20 cellular contexts compared by ENCODE assay signal in the genomic region with DNA sequence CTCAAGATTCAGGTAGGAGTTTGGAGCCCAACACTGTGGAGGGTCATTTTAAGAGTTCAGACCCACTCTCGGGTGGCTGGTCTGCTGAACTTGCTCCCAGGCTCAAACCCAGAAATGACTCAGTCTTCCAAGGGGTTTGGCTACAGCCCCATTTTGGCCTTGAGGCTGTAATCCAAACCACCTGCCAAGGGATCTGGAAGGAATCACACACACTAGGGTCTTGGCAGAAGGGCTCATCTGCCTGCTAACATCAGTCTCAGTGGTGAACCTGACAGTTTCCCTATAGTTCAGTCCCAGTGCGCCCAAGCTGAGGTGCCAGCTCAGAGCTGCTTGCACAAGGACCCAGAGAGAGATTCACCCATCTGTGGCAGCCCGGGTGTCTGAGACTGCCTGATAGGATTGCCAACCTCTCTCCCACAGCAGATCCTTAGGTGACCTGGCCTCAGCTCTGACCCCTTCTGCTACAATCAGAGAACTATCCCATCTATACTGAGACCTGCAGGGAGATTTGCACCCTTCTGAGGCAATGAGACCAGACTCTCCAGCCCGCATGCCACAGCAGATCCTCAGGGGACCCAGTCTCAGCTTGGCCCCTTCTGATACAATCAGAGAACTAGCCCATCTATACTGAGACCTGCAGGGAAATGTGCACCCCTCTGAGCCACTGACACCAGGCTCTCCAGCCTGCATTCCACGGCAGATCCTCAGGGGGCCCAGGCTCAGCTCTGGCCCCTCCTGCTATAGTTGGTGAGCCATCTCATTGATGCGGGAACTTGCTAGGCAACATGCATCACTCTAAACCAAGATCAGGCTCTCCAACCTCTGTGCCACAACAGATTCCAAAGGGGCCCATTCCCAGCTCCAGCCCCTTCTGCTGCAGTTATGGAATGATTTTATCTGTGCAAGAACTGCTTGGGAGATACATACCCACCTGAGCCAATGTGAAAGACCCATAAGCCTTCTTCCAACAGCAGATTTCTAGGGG. TPM values are rescaled to one million over a fixed set of nuclear protein-coding genes. Genes with fewer than 3 reads are reported as not detected.
DNase-seq lines count a peak whose midpoint lies in the region; ATAC-seq, FAIRE-seq and TF ChIP-seq lines count a peak whose summit lies in the region.
"Had no signal": no experiment of that assay in that cellular context is flagged by ENCODE, and none has a peak within 500 bp of the region (broad histone marks: within the 10 kb centered on the region; RNA-seq: fewer than 3 reads in every experiment).

No MANE protein-coding gene starts in this region.

- TF ChIP-seq POLR2A in adrenal gland (IDR thresholded peaks at IDR 0.05): no peak
- no peak for TF ChIP-seq POLR2A in sigmoid colon (IDR thresholded peaks at IDR 0.05)

- 66 to 81% (median 78%) methylated on average over 4 to 6 of the region's 6 CpGs for WGBS in adrenal gland, 4 donors
- WGBS in sigmoid colon, 2 donors: 87 to 88% methylated on average over 6 of the region's 6 CpGs

- H3K36me3 ChIP-seq in adrenal gland (replicated peaks in 1 of 2) (no peaks in the 10 kb centered on the region), sigmoid colon (no peaks in the 10 kb centered on the region)
- H3K36me3 ChIP-seq: BLaER1 had no signal

- H3K27me3 ChIP-seq in adrenal gland: no peaks in the 10 kb centered on the region
- H3K27me3 ChIP-seq in foreskin keratinocyte: no peaks in the 10 kb centered on the region
- H3K27me3 ChIP-seq in sigmoid colon: no peaks in the 10 kb centered on the region
- H3K27me3 ChIP-seq: BLaER1 had no signal

- H3K4me3 ChIP-seq in adrenal gland (no peak overlapping the region), sigmoid colon (no peak overlapping the region)
- H3K4me3 ChIP-seq: BLaER1, mucosa of descending colon had no signal

- H3K27ac ChIP-seq in adrenal gland (no peak overlapping the region), foreskin keratinocyte (no peak overlapping the region), sigmoid colon (peak overlapping the region in 3 of 4 donors; percentile 33 to 61 (median 39))
- H3K27ac ChIP-seq: BLaER1 had no signal

- intact Hi-C loops in adrenal gland (cut with DNase I): no loop called here
- intact Hi-C loops in sigmoid colon (cut with DNase I): no loop called here

- TF ChIP-seq CTCF in adrenal gland (IDR thresholded peaks at IDR 0.05) (no peak), foreskin keratinocyte (conservative IDR thresholded peaks at IDR 0.05) (no peak), sigmoid colon (IDR thresholded peaks at IDR 0.05) (no peak)

- H3K9me3 ChIP-seq in adrenal gland (replicated peaks in 1 of 3): peaks cover 0 to 9% (median 4%) of the 10 kb centered on the region in 3 donors
- H3K9me3 ChIP-seq in sigmoid colon: peaks cover 0 to 15% (median 6%) of the 10 kb centered on the region in 4 donors

- H3K4me1 ChIP-seq in adrenal gland (replicated peaks in 1 of 2) (no peaks in the 10 kb centered on the region), foreskin keratinocyte (no peaks in the 10 kb centered on the region), sigmoid colon (peaks cover 0 to 26% (median 19%) of the 10 kb centered on the region in 4 donors)

- ATAC-seq in foreskin keratinocyte (peak; percentile 15), HG03045 (IDR thresholded peaks at IDR 0.05; ENCODE audit: unreplicated experiment) (no peak), GM21381 (IDR thresholded peaks at IDR 0.05; ENCODE audit: unreplicated experiment) (no peak)
- ATAC-seq: effector memory CD8-positive, alpha-beta T cell; mucosa of descending colon had no signal

- TF ChIP-seq EP300 in sigmoid colon (IDR thresholded peaks at IDR 0.05): no peak

- FAIRE-seq in HTR-8/SVneo (lab: Jason Lieb, UNC): no peak

- peak; percentile 75 for DNase-seq in GM03348 (ENCODE audit: low spot score)
- peak in 4 of 7 donors; percentile 21 to 57 (median 44) for DNase-seq in adrenal gland
- DNase-seq in foreskin keratinocyte: no peak
- peak; percentile 78 for DNase-seq in sigmoid colon
- no peak for DNase-seq in HTR-8/SVneo (ENCODE audit: insufficient read length, low spot score)
- no peak for DNase-seq in NCI-H1694 treated with DMSO at 0.1 percent for 48 hours (lab: John Stamatoyannopoulos, UW)
- DNase-seq: activated CD4-positive, alpha-beta T cell treated with anti-CD3 and anti-CD28 coated beads for 4 hours; activated naive CD4-positive, alpha-beta T cell treated with anti-CD3 and anti-CD28 coated beads, Interleukin-2, amount 50 U/mL, for 16 hours; effector memory CD8-positive, alpha-beta T cell; islet precursor cell; mucosa of descending colon; NCI-H187 treated with DMSO at 0.1 percent for 48 hours; nucleus accumbens; SIG-M5; stimulated activated naive CD4-positive, alpha-beta T cell treated with Interleukin-2 at 50 U/mL for 16 hours; T1000 had no signal

RNA-seq across cellular contexts. Expression of a gene that starts 48.2 kb away (rescaled TPM):
- 10 to 100 TPM in 7 of 8 donors, 1 to 10 TPM in 1; 9.8 to 72.7 (median 27.0) TPM for total RNA-seq in adrenal gland
- 1 to 10 TPM; 5.6 to 7.9 (median 6.1) TPM for polyA plus RNA-seq in adrenal gland
- 345 and 346 TPM in 2 replicates for total RNA-seq in foreskin keratinocyte
- 85.3 and 98.3 TPM in 2 replicates for polyA plus RNA-seq in foreskin keratinocyte
- 10 to 100 TPM; 37.6 to 59.0 (median 42.7) TPM for total RNA-seq in sigmoid colon
- polyA plus RNA-seq in sigmoid colon: 1 to 10 TPM; 1.7 to 3.0 (median 1.8) TPM
- total RNA-seq: NCI-H460 had no signal

Comparison
In these comparisons a context has a peak if more than half of its experiments do, and no peak if none do; other contexts are left out.
1. DNase-seq: peak in GM03348 (single experiment), adrenal gland (4 of 7) and sigmoid colon (single experiment); none in foreskin keratinocyte (0 of 2), HTR-8/SVneo (single experiment) and NCI-H1694 treated with DMSO at 0.1 percent for 48 hours (single experiment).
2. H3K27ac ChIP-seq: peak in sigmoid colon (3 of 4); none in adrenal gland (0 of 5) and foreskin keratinocyte (single experiment).